25 cellular contexts compared by ENCODE assay signal in the genomic region with DNA sequence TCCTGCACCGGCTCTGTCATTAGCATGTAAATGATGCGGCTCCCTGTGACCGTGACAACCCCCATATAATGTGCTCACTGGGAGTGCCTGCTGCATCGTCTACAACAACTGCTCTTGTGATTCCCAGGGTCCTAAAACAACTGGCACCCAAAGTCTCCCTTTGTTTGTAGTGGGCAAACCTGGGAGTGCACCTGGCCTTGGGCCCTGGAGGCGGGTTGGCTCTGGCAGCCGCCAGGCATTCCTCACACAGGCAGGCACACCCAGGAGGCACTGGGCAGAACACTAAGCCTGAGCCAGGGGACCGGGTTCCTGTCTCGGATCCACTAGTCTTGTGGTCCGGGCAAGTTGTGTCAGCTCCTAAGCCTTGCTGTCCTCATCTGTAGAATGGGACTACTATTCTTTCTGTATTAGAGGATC.
"Had no signal": no experiment of that assay in that cellular context is flagged by ENCODE, and none has a peak within 500 bp of the region (broad histone marks: within the 10 kb centered on the region; RNA-seq: fewer than 3 reads in every experiment).

No MANE protein-coding gene starts in this region.

- H3K9me3 ChIP-seq: breast epithelium, gastrocnemius medialis, ovary, right lobe of liver, thoracic aorta had no signal

- ATAC-seq: activated CD8-positive, alpha-beta T cell treated with anti-CD3 and anti-CD28 coated beads for 36 hours; activated naive CD4-positive, alpha-beta T cell treated with anti-CD3 and anti-CD28 coated beads, Interleukin-2, amount 50 U/mL, for 72 hours; activated T-cell treated with anti-CD3 and anti-CD28 coated beads, Interleukin-2, amount 50 U/mL, for 72 hours; gastrocnemius medialis; left colon; naive thymus-derived CD4-positive, alpha-beta T cell; right lobe of liver; stimulated activated naive CD8-positive, alpha-beta T cell treated with anti-CD3 and anti-CD28 coated beads, Interleukin-15, Interleukin-2, amounts not matched to agents 100 U/mL and 50 U/mL, for 24 hours had no signal

- H3K36me3 ChIP-seq: breast epithelium, gastrocnemius medialis, ovary, right lobe of liver, thoracic aorta had no signal

- H3K4me1 ChIP-seq: breast epithelium, gastrocnemius medialis, right lobe of liver had no signal

- H3K27ac ChIP-seq: breast epithelium, dorsolateral prefrontal cortex, gastrocnemius medialis, hepatocyte, ovary, right lobe of liver, thoracic aorta had no signal

- H3K4me3 ChIP-seq: breast epithelium, dorsolateral prefrontal cortex, gastrocnemius medialis, hepatocyte, ovary, right lobe of liver, thoracic aorta had no signal

- DNase-seq: activated CD4-positive, alpha-beta T cell treated with anti-CD3 and anti-CD28 coated beads for 1 hour; activated CD4-positive, alpha-beta T cell treated with anti-CD3 and anti-CD28 coated beads, Interleukin-2, amount 50 U/mL, for 1 hour; activated CD8-positive, alpha-beta T cell treated with anti-CD3 and anti-CD28 coated beads for 36 hours; activated naive CD4-positive, alpha-beta T cell; activated T-cell treated with anti-CD3 and anti-CD28 coated beads for 4 hours; activated T-cell treated with anti-CD3 and anti-CD28 coated beads, Interleukin-2, amount 50 U/mL, for 72 hours; central memory CD4-positive, alpha-beta T cell; dorsolateral prefrontal cortex; effector memory CD4-positive, alpha-beta T cell; erythroblast; gastrocnemius medialis; immature natural killer cell; kidney; left colon; midbrain; naive thymus-derived CD4-positive, alpha-beta T cell; ovary; right lobe of liver; stimulated activated CD4-positive, alpha-beta T cell treated with anti-CD3 and anti-CD28 coated beads, Interleukin-2, amount 100 ng/mL, for 48 hours; stimulated activated naive CD8-positive, alpha-beta T cell treated with anti-CD3 and anti-CD28 coated beads, Interleukin-15, Interleukin-2, amounts not matched to agents 100 U/mL and 50 U/mL, for 24 hours; trophoblast cell had no signal

- H3K27me3 ChIP-seq: ovary, right lobe of liver had no signal
